Comparison of ENCODE assay signal across 17 cellular contexts in the genomic region with DNA sequence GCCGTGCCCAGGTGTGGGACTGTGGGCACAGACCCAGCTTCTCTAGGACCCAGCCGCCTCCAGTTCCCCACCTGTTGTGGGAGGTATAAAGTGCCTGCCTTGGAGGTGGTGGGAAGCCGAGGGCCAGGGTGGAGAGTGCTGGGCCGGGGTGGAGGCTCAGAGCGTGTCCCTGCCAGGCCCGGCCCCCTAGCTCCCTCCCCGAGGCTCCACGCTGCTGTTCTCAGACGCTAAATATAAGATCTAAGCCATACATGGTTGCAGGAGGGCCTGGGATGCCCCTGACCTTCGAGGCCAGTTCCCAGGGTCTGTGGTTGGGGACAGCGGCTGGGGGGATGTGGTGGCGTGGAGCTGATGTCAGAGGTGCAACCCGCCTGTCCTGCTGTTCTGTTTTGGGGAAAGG. TPM values are rescaled to one million over a fixed set of nuclear protein-coding genes. Genes with fewer than 3 reads are reported as not detected.
DNase-seq lines count a peak whose midpoint lies in the region; ATAC-seq and TF ChIP-seq lines count a peak whose summit lies in the region.
"Had no signal": no experiment of that assay in that cellular context is flagged by ENCODE, and none has a peak within 500 bp of the region (broad histone marks: within the 10 kb centered on the region; RNA-seq: fewer than 3 reads in every experiment).

No MANE protein-coding gene starts in this region.

- no peaks in the 10 kb centered on the region for H3K27me3 Mint-ChIP-seq in stimulated activated naive CD8-positive, alpha-beta T cell treated with anti-CD3 and anti-CD28 coated beads, Interleukin-15, Interleukin-2, amounts not matched to agents 100 ng/mL and 50 ng/mL, for 24 hours
- H3K27me3 Mint-ChIP-seq: stimulated activated naive CD8-positive, alpha-beta T cell treated with anti-CD3 and anti-CD28 coated beads, Interleukin-15, amount 100 ng/mL, for 72 hours had no signal

- no peak for TF ChIP-seq CTCF in vagina (IDR thresholded peaks at IDR 0.05)

- intact Hi-C loops in vagina (cut with DNase I) = no loop called here

- TF ChIP-seq POLR2A in vagina (IDR thresholded peaks at IDR 0.05) (no peak), erythroblast (IDR thresholded peaks at IDR 0.05; ENCODE audit: low read length) (no peak)

- peak overlapping the region; percentile 36 for H3K27ac Mint-ChIP-seq in stimulated activated naive CD8-positive, alpha-beta T cell treated with anti-CD3 and anti-CD28 coated beads, Interleukin-15, Interleukin-2, amounts not matched to agents 100 ng/mL and 50 ng/mL, for 24 hours
- H3K27ac Mint-ChIP-seq: stimulated activated naive CD8-positive, alpha-beta T cell treated with anti-CD3 and anti-CD28 coated beads, Interleukin-15, amount 100 ng/mL, for 72 hours had no signal

- H3K9me3 ChIP-seq in iPS-18c (ENCODE audit: control insufficient read depth, insufficient read depth, low read length) (no peaks in the 10 kb centered on the region), vagina (no peaks in the 10 kb centered on the region)
- no peaks in the 10 kb centered on the region for H3K9me3 ChIP-seq in effector memory CD4-positive, alpha-beta T cell (ENCODE audit: control insufficient read depth, low read length)
- H3K9me3 ChIP-seq: colonic mucosa had no signal

- peaks cover 9% of the 10 kb centered on the region for H3K4me1 Mint-ChIP-seq in stimulated activated naive CD8-positive, alpha-beta T cell treated with anti-CD3 and anti-CD28 coated beads, Interleukin-15, Interleukin-2, amounts not matched to agents 100 ng/mL and 50 ng/mL, for 24 hours (ENCODE audit: low read depth)

- no peak for DNase-seq in stimulated activated naive CD8-positive, alpha-beta T cell treated with anti-CD3 and anti-CD28 coated beads, Interleukin-15, Interleukin-2, amounts not matched to agents 100 U/mL and 50 U/mL, for 24 hours
- DNase-seq in caudate nucleus (lab: John Stamatoyannopoulos, UW) (no peak), vagina (ENCODE audit: extremely low spot score in 2 of 2) (no peak), erythroblast (lab: John Stamatoyannopoulos, UW) (no peak)
- no peak for DNase-seq in effector memory CD4-positive, alpha-beta T cell
- DNase-seq: activated CD4-positive, alpha-beta T cell treated with anti-CD3 and anti-CD28 coated beads for 4 hours; activated CD8-positive, alpha-beta memory T cell treated with anti-CD3 and anti-CD28 coated beads, Interleukin-2, amount 50 U/mL, for 4 hours; activated gamma-delta T cell treated with Interleukin-2 at 50 U/mL for 16 hours; aorta; colonic mucosa; foreskin melanocyte; NCI-H2107; stimulated activated naive CD8-positive, alpha-beta T cell treated with anti-CD3 and anti-CD28 coated beads, Interleukin-15, amount 100 ng/mL, for 72 hours had no signal

- H3K27ac ChIP-seq in caudate nucleus (ENCODE audit: low read depth, low read length) (peak overlapping the region; percentile 52), vagina (peak overlapping the region; percentile 62)
- no peak overlapping the region for H3K27ac ChIP-seq in effector memory CD4-positive, alpha-beta T cell (ENCODE audit: insufficient read depth, low read length, poor library complexity, severe bottlenecking)
- H3K27ac ChIP-seq: colonic mucosa had no signal

- H3K4me3 Mint-ChIP-seq in stimulated activated naive CD8-positive, alpha-beta T cell treated with anti-CD3 and anti-CD28 coated beads, Interleukin-15, Interleukin-2, amounts not matched to agents 100 ng/mL and 50 ng/mL, for 24 hours = no peak overlapping the region
- H3K4me3 Mint-ChIP-seq: stimulated activated naive CD8-positive, alpha-beta T cell treated with anti-CD3 and anti-CD28 coated beads, Interleukin-15, amount 100 ng/mL, for 72 hours had no signal

- H3K4me3 ChIP-seq in iPS-18c (ENCODE audit: insufficient read depth, low read depth, low read length) (0 out of 2 replicates have a peak overlapping the region, but pooled peaks have one; percentile 20), vagina (peak overlapping the region in 1 of 2 donors; percentile 20)
- H3K4me3 ChIP-seq in effector memory CD4-positive, alpha-beta T cell (ENCODE audit: insufficient read depth, low read depth, low read length, poor library complexity, severe bottlenecking) = no peak overlapping the region
- H3K4me3 ChIP-seq: colonic mucosa had no signal

- no peak for ATAC-seq in stimulated activated naive CD8-positive, alpha-beta T cell treated with anti-CD3 and anti-CD28 coated beads, Interleukin-15, Interleukin-2, amounts not matched to agents 100 U/mL and 50 U/mL, for 24 hours
- ATAC-seq in GM21529 (IDR thresholded peaks at IDR 0.05; ENCODE audit: unreplicated experiment) = no peak
- ATAC-seq: left lobe of liver; stimulated activated naive CD8-positive, alpha-beta T cell treated with anti-CD3 and anti-CD28 coated beads, Interleukin-15, amount 100 ng/mL, for 72 hours had no signal

- H3K36me3 Mint-ChIP-seq in stimulated activated naive CD8-positive, alpha-beta T cell treated with anti-CD3 and anti-CD28 coated beads, Interleukin-15, Interleukin-2, amounts not matched to agents 100 ng/mL and 50 ng/mL, for 24 hours (ENCODE audit: low read depth) = peaks cover 8% of the 10 kb centered on the region

- no peaks in the 10 kb centered on the region for H3K27me3 ChIP-seq in vagina
- H3K27me3 ChIP-seq in effector memory CD4-positive, alpha-beta T cell (replicated peaks; ENCODE audit: control insufficient read depth, insufficient read depth, low read length, poor library complexity, severe bottlenecking) = no peaks in the 10 kb centered on the region
- H3K27me3 ChIP-seq: colonic mucosa had no signal

- H3K9me3 Mint-ChIP-seq in stimulated activated naive CD8-positive, alpha-beta T cell treated with anti-CD3 and anti-CD28 coated beads, Interleukin-15, Interleukin-2, amounts not matched to agents 100 ng/mL and 50 ng/mL, for 24 hours = no peaks in the 10 kb centered on the region
- H3K9me3 Mint-ChIP-seq: stimulated activated naive CD8-positive, alpha-beta T cell treated with anti-CD3 and anti-CD28 coated beads, Interleukin-15, amount 100 ng/mL, for 72 hours had no signal

- H3K4me1 ChIP-seq in vagina = peaks cover 48% of the 10 kb centered on the region
- H3K4me1 ChIP-seq in effector memory CD4-positive, alpha-beta T cell (ENCODE audit: control insufficient read depth, insufficient read depth, low read length, poor library complexity, severe bottlenecking) = peaks cover 14% of the 10 kb centered on the region
- H3K4me1 ChIP-seq: colonic mucosa had no signal

- H3K36me3 ChIP-seq in vagina = peaks cover 0 to 21% of the 10 kb centered on the region in 2 donors
- H3K36me3 ChIP-seq in effector memory CD4-positive, alpha-beta T cell (ENCODE audit: control insufficient read depth, insufficient read depth, low read length) = peaks cover 36% of the 10 kb centered on the region

RNA-seq across cellular contexts. Expression of a gene that starts 10.8 kb away (rescaled TPM):
- total RNA-seq in vagina = 49.1 TPM

RNA-seq across cellular contexts. Expression of a gene that starts 23.8 kb away (rescaled TPM):
- 10.3 TPM for total RNA-seq in vagina

RNA-seq across cellular contexts. Expression of a gene that starts 52.7 kb away (rescaled TPM):
- total RNA-seq in vagina = 284 TPM
